ENCODE assay signal across 9 cellular contexts in the genomic region with DNA sequence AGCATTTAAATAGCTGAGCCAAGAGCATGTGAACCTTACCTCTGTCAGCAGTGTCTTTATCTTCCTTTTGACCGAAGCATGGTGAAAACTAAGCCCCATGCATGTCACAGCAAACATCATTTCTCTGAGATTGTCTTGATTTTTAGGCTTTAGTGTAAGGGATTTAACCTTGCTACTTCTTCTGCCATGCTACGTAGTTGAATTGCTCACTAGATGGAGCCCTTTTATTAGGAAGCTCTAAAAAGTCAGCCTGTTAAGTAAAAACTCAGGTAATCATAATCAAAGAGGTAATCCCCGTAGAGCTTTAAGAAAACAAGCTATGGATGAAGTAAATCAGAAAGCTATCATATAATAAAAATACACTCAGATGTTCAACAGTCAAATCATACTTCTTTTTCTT.
DNase-seq lines count a peak whose midpoint lies in the region; ATAC-seq, FAIRE-seq and TF ChIP-seq lines count a peak whose summit lies in the region.
"Had no signal": no experiment of that assay in that cellular context is flagged by ENCODE, and none has a peak within 500 bp of the region (broad histone marks: within the 10 kb centered on the region; RNA-seq: fewer than 3 reads in every experiment).

No MANE protein-coding gene starts in this region.

- no peak for TF ChIP-seq EP300 in H1 (IDR thresholded peaks at IDR 0.05; ENCODE audit: borderline replicate concordance in 1 of 2, low read depth in 2 of 2, low read length in 2 of 2)

- no peak overlapping the region for H2AFZ ChIP-seq in H1 (ENCODE audit: low read length)

- H3K9ac ChIP-seq in H1 (replicated peaks in 1 of 4; ENCODE audit: extremely low read depth in 1 of 4, low read depth in 3 of 4, low read length in 3 of 4): no peak overlapping the region

- no peaks in the 10 kb centered on the region for H3K27me3 Mint-ChIP-seq in effector memory CD8-positive, alpha-beta T cell

- no peak overlapping the region for H2BK20ac ChIP-seq in H1 (ENCODE audit: low read length)

- H3K9me3 Mint-ChIP-seq in effector memory CD8-positive, alpha-beta T cell: peaks cover 0 to 4% of the 10 kb centered on the region in 2 donors

- H3K4me1 ChIP-seq in H1 (replicated peaks in 1 of 4; ENCODE audit: control insufficient read depth in 3 of 4, insufficient read depth in 4 of 4, low read length in 3 of 4): no peaks in the 10 kb centered on the region; a peak in 1 of 7 replicates

- no peak overlapping the region for H3K56ac ChIP-seq in H1 (replicated peaks; ENCODE audit: insufficient read length, low read depth, low read length)

- no peaks in the 10 kb centered on the region for H3K9me3 ChIP-seq in H1 (ENCODE audit: insufficient read depth in 2 of 2, low read depth in 1 of 2, low read length in 1 of 2)

- no peak overlapping the region for H3K27ac ChIP-seq in H1 (ENCODE audit: low read depth, low read length)

- no peak overlapping the region for H2AK5ac ChIP-seq in H1 (ENCODE audit: low read depth, low read length)

- peaks cover 0 to 31% (median 9%) of the 10 kb centered on the region in 4 experiments; a peak in 4 of 8 replicates for H3K36me3 ChIP-seq in H1 (ENCODE audit: control insufficient read depth in 2 of 4, insufficient read depth in 4 of 4, low read length in 3 of 4)

- no peak for TF ChIP-seq POLR2A in H1 (IDR thresholded peaks at IDR 0.05; ENCODE audit: control extremely low read depth in 1 of 2, low read depth in 2 of 2, low read length in 2 of 2)

- no peak overlapping the region for H3K4ac ChIP-seq in H1 (replicated peaks; ENCODE audit: insufficient read length, low read depth, low read length)

- no peak overlapping the region for H3K27ac Mint-ChIP-seq in effector memory CD8-positive, alpha-beta T cell

- DNase-seq in H4 (ENCODE audit: low spot score) (peak; percentile 8), NCI-H345 treated with DMSO at 0.1 percent for 48 hours (lab: John Stamatoyannopoulos, UW; ENCODE audit: unreplicated experiment) (peak; percentile 9), H1 (ENCODE audit: low read depth in 1 of 2, low spot score in 2 of 2) (no peak), pons (ENCODE audit: low spot score) (peak; percentile 22), retina (no peak)
- DNase-seq in effector memory CD8-positive, alpha-beta T cell: no peak
- DNase-seq: NCI-H1694 had no signal

- H4K8ac ChIP-seq in H1 (ENCODE audit: extremely low read depth, insufficient read depth, low read length): no peak overlapping the region

- WGBS in H1 (ENCODE audit: extremely low coverage in 1 of 2, insufficient coverage in 1 of 2, insufficient read length in 1 of 2, insufficient replicate concordance in 2 of 2, low coverage in 1 of 2, low lambda C conversion rate in 2 of 2, missing lambda C conversion rate in 1 of 2), 2 experiments: 75% methylated on average over 3 of the region's 3 CpGs; no CpG with 5 or more reads in 1 of the 2 experiments

- no peak overlapping the region for H2BK5ac ChIP-seq in H1 (ENCODE audit: low read depth, low read length)

- CTCF ChIA-PET in H1 (lab: Charles Lee; ENCODE audit: partially characterized antibody): interaction anchor here (0.6 to 1.8 kb wide), 14 partner anchors 11 to 824 kb away, joined by 3 to 7 read pairs (median 3); no protein-coding TSS in a partner anchor

- POLR2A ChIA-PET in H1 (lab: Charles Lee; ENCODE audit: partially characterized antibody): interaction anchor here (0.6 kb wide), 1 partner anchor 234 kb away, joined by 3 read pairs; no protein-coding TSS in a partner anchor

- TF ChIP-seq CTCF in H1 (IDR thresholded peaks at IDR 0.05; ENCODE audit: control extremely low read depth in 1 of 3, insufficient read depth in 1 of 3, low read depth in 1 of 3, low read length in 3 of 3): peak in 2 of 3 experiments; percentile 14 to 49; a peak in 2 of 4 replicates

- H3K14ac ChIP-seq in H1 (ENCODE audit: insufficient read length): no peak overlapping the region

- no peak overlapping the region for H2BK15ac ChIP-seq in H1 (ENCODE audit: low read length)

- H3K27me3 ChIP-seq in H1 (replicated peaks in 1 of 4; ENCODE audit: control insufficient read depth in 3 of 4, extremely low read depth in 1 of 4, insufficient read depth in 3 of 4, low read length in 3 of 4): peaks cover 17 to 37% (median 22%) of the 10 kb centered on the region in 4 experiments; a peak in 5 of 7 replicates

- no peak for FAIRE-seq in H1 (lab: Jason Lieb, UNC)
- FAIRE-seq: GM18507 had no signal

- no peak overlapping the region for H2BK12ac ChIP-seq in H1 (ENCODE audit: low read depth, low read length)

- H2BK120ac ChIP-seq in H1 (replicated peaks; ENCODE audit: low read depth, low read length): no peak overlapping the region

- no peak for ATAC-seq in GM18909 (IDR thresholded peaks at IDR 0.05; ENCODE audit: poor library complexity, unreplicated experiment)
- no peak for ATAC-seq in effector memory CD8-positive, alpha-beta T cell (replicated peaks)

- no peaks in the 10 kb centered on the region for H3K79me2 ChIP-seq in H1 (ENCODE audit: control insufficient read depth in 1 of 2, insufficient read depth in 2 of 2, low read length in 2 of 2)

- no peaks in the 10 kb centered on the region for H3K23me2 ChIP-seq in H1 (ENCODE audit: low read depth, low read length)

- H3K18ac ChIP-seq in H1 (ENCODE audit: extremely low read depth, low read length): no peak overlapping the region

- H4K5ac ChIP-seq in H1 (ENCODE audit: insufficient read length, low read depth, low read length): no peak overlapping the region

- no peak overlapping the region for H3K4me3 Mint-ChIP-seq in effector memory CD8-positive, alpha-beta T cell

- H3K23ac ChIP-seq in H1 (ENCODE audit: insufficient read length): no peak overlapping the region

- no peaks in the 10 kb centered on the region for H3K36me3 Mint-ChIP-seq in effector memory CD8-positive, alpha-beta T cell (ENCODE audit: insufficient read depth)

- H3K4me1 Mint-ChIP-seq in effector memory CD8-positive, alpha-beta T cell (ENCODE audit: low read depth in 2 of 2): no peaks in the 10 kb centered on the region

- H4K91ac ChIP-seq in H1 (replicated peaks; ENCODE audit: insufficient read length, low read length): no peak overlapping the region

- H3K79me1 ChIP-seq in H1 (ENCODE audit: low read depth, low read length): no peaks in the 10 kb centered on the region

- TF ChIP-seq RAD21 in H1 (IDR thresholded peaks at IDR 0.05 in 1 of 2, conservative IDR thresholded peaks at IDR 0.05 in 1 of 2; ENCODE audit: low read depth in 2 of 2, low read length in 2 of 2): peak; percentile 61

- no peak overlapping the region for H3K4me2 ChIP-seq in H1 (ENCODE audit: insufficient read depth in 1 of 2, low read depth in 2 of 2, low read length in 2 of 2)

- no peak overlapping the region for H3K4me3 ChIP-seq in H1 (ENCODE audit: extremely low read depth in 1 of 4, insufficient read depth in 2 of 4, low read depth in 3 of 4, low read length in 4 of 4)

- peaks cover 8 to 12% of the 10 kb centered on the region in 2 experiments for H4K20me1 ChIP-seq in H1 (replicated peaks in 1 of 2; ENCODE audit: control insufficient read depth in 1 of 2, insufficient read depth in 2 of 2, low read length in 2 of 2)

TF ChIP-seq in H1, 55 proteins besides CTCF, POLR2A, EP300 and RAD21:
- TF ChIP-seq SP2 (IDR thresholded peaks at IDR 0.05; ENCODE audit: low read length) (no peak), SAP30 (IDR thresholded peaks at IDR 0.05; ENCODE audit: insufficient read depth, insufficient replicate concordance, low read length) (no peak), GTF2F1 (IDR thresholded peaks at IDR 0.05; ENCODE audit: borderline replicate concordance, low read depth, low read length) (no peak), BACH1 (IDR thresholded peaks at IDR 0.05; ENCODE audit: low read length) (no peak), USF2 (IDR thresholded peaks at IDR 0.05; ENCODE audit: low read length) (no peak), EGR1 (IDR thresholded peaks at IDR 0.05; ENCODE audit: borderline replicate concordance, low read depth, low read length) (no peak), NANOG (IDR thresholded peaks at IDR 0.05; ENCODE audit: insufficient read depth, low read depth, low read length, poor library complexity, severe bottlenecking) (no peak), SIRT6 (IDR thresholded peaks at IDR 0.05; ENCODE audit: low read length) (no peak)

Comparison
In these comparisons a context has a peak if more than half of its experiments do, and no peak if none do; other contexts are left out.
1. DNase-seq: peak in H4 (single experiment), NCI-H345 treated with DMSO at 0.1 percent for 48 hours (single experiment) and pons (single experiment); none in H1 (0 of 2), retina (single experiment) and effector memory CD8-positive, alpha-beta T cell (0 of 3).